Comparison of ENCODE assay signal across 23 cellular contexts in the genomic region with DNA sequence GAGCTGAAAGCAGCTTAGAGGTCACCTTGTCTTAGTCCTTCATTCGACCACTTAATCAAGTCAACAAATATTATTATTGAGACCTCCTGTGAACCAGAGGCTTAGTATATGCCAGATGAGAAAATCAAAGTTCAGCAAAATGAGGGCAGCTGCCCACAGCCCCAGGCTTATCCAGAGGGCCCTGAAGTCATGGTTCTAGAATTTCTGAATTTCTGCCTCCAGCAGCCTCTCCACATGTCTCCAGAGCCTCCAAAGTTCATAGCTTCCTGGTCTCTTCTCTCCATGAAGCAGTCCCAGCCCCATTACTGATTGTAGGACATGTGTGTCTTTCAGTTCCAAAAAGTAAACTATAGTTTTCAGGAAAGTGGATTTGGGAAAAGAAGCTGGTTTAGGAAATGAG.
"Had no signal": no experiment of that assay in that cellular context is flagged by ENCODE, and none has a peak within 500 bp of the region (broad histone marks: within the 10 kb centered on the region; RNA-seq: fewer than 3 reads in every experiment).

No MANE protein-coding gene starts in this region.

- H3K36me3 ChIP-seq: brain microvascular endothelial cell, cardiac muscle cell had no signal

- H3K27ac ChIP-seq: brain microvascular endothelial cell, cardiac muscle cell had no signal

- H3K4me1 Mint-ChIP-seq: activated B cell treated with CpG ODN at 0.5 μM for 24 hours; activated CD4-positive, alpha-beta T cell treated with anti-CD3 and anti-CD28 coated beads, Interleukin-2, amount 10 ng/mL, durations not matched to agents 24 days and 14 days; activated naive CD4-positive, alpha-beta T cell treated with anti-CD3 and anti-CD28 coated beads, Interleukin-2, amount 10 ng/mL, durations not matched to agents 7 days and 5 days; activated naive CD8-positive, alpha-beta T cell treated with anti-CD3 and anti-CD28 coated beads for 36 hours; activated T-helper 17 cell treated with anti-CD3 and anti-CD28 coated beads, Interleukin-2, amount 50 U/mL, for 72 hours had no signal

- H3K4me3 ChIP-seq: cardiac muscle cell, K562 had no signal

- H3K27ac Mint-ChIP-seq: activated B cell treated with CpG ODN at 0.5 μM for 24 hours; activated CD4-positive, alpha-beta T cell treated with anti-CD3 and anti-CD28 coated beads, Interleukin-2, amount 10 ng/mL, durations not matched to agents 24 days and 14 days; activated naive CD4-positive, alpha-beta T cell treated with anti-CD3 and anti-CD28 coated beads, Interleukin-2, amount 10 ng/mL, durations not matched to agents 7 days and 5 days; activated naive CD8-positive, alpha-beta T cell treated with anti-CD3 and anti-CD28 coated beads for 36 hours; activated T-helper 17 cell treated with anti-CD3 and anti-CD28 coated beads, Interleukin-2, amount 50 U/mL, for 72 hours; T-helper 1 cell treated with Interleukin-12 subunit alpha and Interleukin-12 subunit beta and Interleukin-4 antibody, amounts not matched to agents 30 μg/mL and 1 μg/mL, for 36 hours had no signal

- DNase-seq: activated B cell treated with CpG ODN at 0.5 μM for 24 hours; activated CD4-positive, alpha-beta T cell treated with anti-CD3 and anti-CD28 coated beads for 1 hour; activated CD4-positive, alpha-beta T cell treated with anti-CD3 and anti-CD28 coated beads, Interleukin-2, amount 10 ng/mL, durations not matched to agents 24 days and 14 days; activated CD4-positive, alpha-beta T cell treated with anti-CD3 and anti-CD28 coated beads, Interleukin-2, amount 50 U/mL, for 48 hours; activated CD8-positive, alpha-beta memory T cell treated with anti-CD3 and anti-CD28 coated beads for 24 hours; activated gamma-delta T cell treated with Interleukin-2 at 50 U/mL for 16 hours; activated naive CD4-positive, alpha-beta T cell treated with anti-CD3 and anti-CD28 coated beads, Interleukin-2, amount 10 ng/mL, durations not matched to agents 7 days and 5 days; activated naive CD8-positive, alpha-beta T cell treated with anti-CD3 and anti-CD28 coated beads for 36 hours; activated T-cell treated with anti-CD3 and anti-CD28 coated beads for 4 hours; activated T-cell treated with anti-CD3 and anti-CD28 coated beads, Interleukin-2, amount 50 U/mL, for 48 hours; brain microvascular endothelial cell; Karpas-422; MM.1S; NCI-H1105; NCI-H1436; NCI-H187 treated with DMSO at 0.1 percent for 48 hours; NCI-H2081 treated with DMSO at 0.1 percent for 48 hours; NCI-H446; NCI-H524 had no signal

- H3K4me3 Mint-ChIP-seq: activated B cell treated with CpG ODN at 0.5 μM for 24 hours; activated CD4-positive, alpha-beta T cell treated with anti-CD3 and anti-CD28 coated beads, Interleukin-2, amount 10 ng/mL, durations not matched to agents 24 days and 14 days; activated naive CD4-positive, alpha-beta T cell treated with anti-CD3 and anti-CD28 coated beads, Interleukin-2, amount 10 ng/mL, durations not matched to agents 7 days and 5 days; activated naive CD8-positive, alpha-beta T cell treated with anti-CD3 and anti-CD28 coated beads for 36 hours; activated T-helper 17 cell treated with anti-CD3 and anti-CD28 coated beads, Interleukin-2, amount 50 U/mL, for 72 hours; T-helper 1 cell treated with Interleukin-12 subunit alpha and Interleukin-12 subunit beta and Interleukin-4 antibody, amounts not matched to agents 30 μg/mL and 1 μg/mL, for 36 hours had no signal

- H3K27me3 ChIP-seq: brain microvascular endothelial cell, cardiac muscle cell had no signal

- ATAC-seq: activated T-helper 17 cell treated with anti-CD3 and anti-CD28 coated beads, Interleukin-2, amount 50 U/mL, for 72 hours; K562 had no signal

- H3K9me3 Mint-ChIP-seq: activated B cell treated with CpG ODN at 0.5 μM for 24 hours; activated CD4-positive, alpha-beta T cell treated with anti-CD3 and anti-CD28 coated beads, Interleukin-2, amount 10 ng/mL, durations not matched to agents 24 days and 14 days; activated naive CD4-positive, alpha-beta T cell treated with anti-CD3 and anti-CD28 coated beads, Interleukin-2, amount 10 ng/mL, durations not matched to agents 7 days and 5 days; activated naive CD8-positive, alpha-beta T cell treated with anti-CD3 and anti-CD28 coated beads for 36 hours; activated T-helper 17 cell treated with anti-CD3 and anti-CD28 coated beads, Interleukin-2, amount 50 U/mL, for 72 hours; T-helper 1 cell treated with Interleukin-12 subunit alpha and Interleukin-12 subunit beta and Interleukin-4 antibody, amounts not matched to agents 30 μg/mL and 1 μg/mL, for 36 hours had no signal

- H3K36me3 Mint-ChIP-seq: activated naive CD4-positive, alpha-beta T cell treated with anti-CD3 and anti-CD28 coated beads, Interleukin-2, amount 10 ng/mL, durations not matched to agents 7 days and 5 days; activated naive CD8-positive, alpha-beta T cell treated with anti-CD3 and anti-CD28 coated beads for 36 hours had no signal
